ENCODE assay signal across 13 cellular contexts in the genomic region with DNA sequence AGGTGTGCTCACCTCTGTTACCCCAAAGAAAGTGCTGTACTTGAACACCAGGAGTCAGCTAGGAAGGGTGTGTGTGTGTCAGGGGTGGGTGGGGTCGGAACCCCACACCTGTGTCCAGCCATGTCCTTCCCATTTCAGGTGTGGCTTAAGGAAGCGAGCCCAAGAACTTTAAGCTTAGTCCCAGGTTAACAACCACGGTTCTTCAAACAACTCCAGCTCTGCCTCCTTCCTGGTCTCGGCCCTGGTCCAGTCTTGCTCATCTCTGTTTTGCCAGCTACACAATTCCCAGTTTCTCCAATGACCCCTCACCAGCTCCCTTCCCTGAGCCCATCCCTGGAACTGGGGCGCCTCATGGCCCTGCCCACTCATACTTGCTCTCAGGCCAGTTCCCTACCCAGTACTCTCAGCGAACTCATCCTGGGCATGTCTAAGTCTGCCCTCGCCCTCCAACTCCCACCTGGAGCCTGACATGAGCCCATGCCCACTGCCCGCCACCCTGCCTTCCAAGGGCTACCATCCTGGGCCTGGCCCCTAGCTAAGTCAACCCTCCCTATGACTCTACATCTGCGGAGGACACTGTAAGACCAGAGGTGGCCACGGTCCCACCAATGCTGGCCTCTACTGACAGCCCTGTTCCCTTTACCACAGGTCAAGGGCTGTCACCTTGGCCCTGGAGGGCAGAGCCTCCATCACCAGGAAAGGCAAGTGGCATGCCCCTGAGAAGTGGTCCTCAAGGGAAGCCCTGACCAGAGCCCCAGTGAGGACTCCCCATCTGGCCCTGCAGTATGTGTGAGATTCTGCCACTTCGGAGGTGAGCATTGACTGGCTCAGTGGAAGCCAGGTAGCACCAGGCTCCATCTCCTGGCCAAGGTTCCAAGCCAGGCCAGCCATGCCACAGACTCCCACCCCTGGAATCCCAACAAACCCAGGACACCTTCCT. TPM values are rescaled to one million over a fixed set of nuclear protein-coding genes. Genes with fewer than 3 reads are reported as not detected.
DNase-seq lines count a peak whose midpoint lies in the region; ATAC-seq, FAIRE-seq and TF ChIP-seq lines count a peak whose summit lies in the region.
"Had no signal": no experiment of that assay in that cellular context is flagged by ENCODE, and none has a peak within 500 bp of the region (broad histone marks: within the 10 kb centered on the region; RNA-seq: fewer than 3 reads in every experiment).

No MANE protein-coding gene starts in this region.

- CTCF ChIA-PET in activated CD4-positive, alpha-beta memory T cell treated with anti-CD3 and anti-CD28 coated beads, Interleukin-2, amount 10 ng/mL, durations not matched to agents 7 days and 5 days (lab: Charles Lee): interaction anchor here (0.8 to 1.3 kb wide), 6 partner anchors 9 to 203 kb away, joined by 3 to 26 read pairs (median 3); partner anchors contain the start of genes POC1A and RRP9
- CTCF ChIA-PET in activated CD4-positive, alpha-beta memory T cell treated with anti-CD3 and anti-CD28 coated beads for 36 hours (lab: Charles Lee): interaction anchor here (0.6 to 3.7 kb wide), 17 partner anchors 8 to 204 kb away, joined by 3 to 68 read pairs (median 4); partner anchors contain the start of genes POC1A and RRP9

- H3K36me3 ChIP-seq in bronchial epithelial cell (ENCODE audit: control insufficient read depth, insufficient read depth, low read length) (peaks cover 4% of the 10 kb centered on the region), neural progenitor cell (no peaks in the 10 kb centered on the region)

- intact Hi-C loops in activated CD4-positive, alpha-beta memory T cell treated with anti-CD3 and anti-CD28 coated beads for 36 hours (cut with micrococcal nuclease): loop anchor here (1.0 to 2.0 kb wide), 3 partner anchors 92 to 203 kb away; partner anchors contain the start of gene PARP3

- no peak overlapping the region for H3K9ac ChIP-seq in neural progenitor cell

- no peak overlapping the region for H3K4me3 Mint-ChIP-seq in activated CD4-positive, alpha-beta memory T cell treated with anti-CD3 and anti-CD28 coated beads, Interleukin-2, amount 10 ng/mL, durations not matched to agents 7 days and 5 days
- H3K4me3 Mint-ChIP-seq in activated CD4-positive, alpha-beta memory T cell treated with anti-CD3 and anti-CD28 coated beads for 36 hours: no peak overlapping the region
- peak overlapping the region; percentile 41 for H3K4me3 Mint-ChIP-seq in neural progenitor cell
- H3K4me3 Mint-ChIP-seq: CD8-positive, alpha-beta memory T cell had no signal

- peaks cover 43% of the 10 kb centered on the region for H3K36me3 Mint-ChIP-seq in activated CD4-positive, alpha-beta memory T cell treated with anti-CD3 and anti-CD28 coated beads, Interleukin-2, amount 10 ng/mL, durations not matched to agents 7 days and 5 days (ENCODE audit: low read depth)
- peaks cover 16% of the 10 kb centered on the region for H3K36me3 Mint-ChIP-seq in activated CD4-positive, alpha-beta memory T cell treated with anti-CD3 and anti-CD28 coated beads for 36 hours
- peaks cover 11% of the 10 kb centered on the region for H3K36me3 Mint-ChIP-seq in neural progenitor cell
- H3K36me3 Mint-ChIP-seq: CD8-positive, alpha-beta memory T cell had no signal

- ATAC-seq in HG03342 (IDR thresholded peaks at IDR 0.05; ENCODE audit: unreplicated experiment): peak; percentile 4

- no peak overlapping the region for H3K4me2 ChIP-seq in neural progenitor cell

- H3K79me2 ChIP-seq in neural progenitor cell (ENCODE audit: low read depth): no peaks in the 10 kb centered on the region

- H3K9me3 ChIP-seq in neural progenitor cell (ENCODE audit: low read depth): no peaks in the 10 kb centered on the region
- H3K9me3 ChIP-seq: BLaER1 had no signal

- no peak for TF ChIP-seq POLR2A in GM12891 (IDR thresholded peaks at IDR 0.05; ENCODE audit: low read depth, low read length)

- H3K4me1 ChIP-seq in neural progenitor cell: peaks cover 3% of the 10 kb centered on the region

- FAIRE-seq in bronchial epithelial cell (lab: Jason Lieb, UNC): peak; percentile 55
- no peak for FAIRE-seq in GM12891 (lab: Jason Lieb, UNC)
- FAIRE-seq: A204.1, D721Med had no signal

- TF ChIP-seq CTCF in bronchial epithelial cell (IDR thresholded peaks at IDR 0.05; ENCODE audit: insufficient read depth, low read length, severe bottlenecking) (no peak), neural progenitor cell (IDR thresholded peaks at IDR 0.05) (no peak)

- no peak overlapping the region for H3K4me3 ChIP-seq in bronchial epithelial cell (ENCODE audit: low read depth, low read length)
- no peak overlapping the region for H3K4me3 ChIP-seq in neural progenitor cell
- H3K4me3 ChIP-seq: BLaER1 had no signal

- peaks cover 5% of the 10 kb centered on the region for H3F3A ChIP-seq in neural progenitor cell (ENCODE audit: low read depth)

- H3K27me3 ChIP-seq in bronchial epithelial cell (ENCODE audit: control insufficient read depth, insufficient read depth, low read length): no peaks in the 10 kb centered on the region
- no peaks in the 10 kb centered on the region for H3K27me3 ChIP-seq in neural progenitor cell
- H3K27me3 ChIP-seq: BLaER1 had no signal

- H4K20me1 ChIP-seq in neural progenitor cell (ENCODE audit: low read depth): peaks cover 8% of the 10 kb centered on the region
- H4K20me1 ChIP-seq: BLaER1 had no signal

- H3K27me3 Mint-ChIP-seq in activated CD4-positive, alpha-beta memory T cell treated with anti-CD3 and anti-CD28 coated beads, Interleukin-2, amount 10 ng/mL, durations not matched to agents 7 days and 5 days: no peaks in the 10 kb centered on the region
- H3K27me3 Mint-ChIP-seq in activated CD4-positive, alpha-beta memory T cell treated with anti-CD3 and anti-CD28 coated beads for 36 hours: no peaks in the 10 kb centered on the region
- peaks cover 2% of the 10 kb centered on the region for H3K27me3 Mint-ChIP-seq in neural progenitor cell (ENCODE audit: insufficient read depth, low read depth)
- H3K27me3 Mint-ChIP-seq: CD8-positive, alpha-beta memory T cell had no signal

- no peak overlapping the region for H3K27ac ChIP-seq in neural progenitor cell

- H3K9me3 Mint-ChIP-seq in activated CD4-positive, alpha-beta memory T cell treated with anti-CD3 and anti-CD28 coated beads, Interleukin-2, amount 10 ng/mL, durations not matched to agents 7 days and 5 days: no peaks in the 10 kb centered on the region
- no peaks in the 10 kb centered on the region for H3K9me3 Mint-ChIP-seq in activated CD4-positive, alpha-beta memory T cell treated with anti-CD3 and anti-CD28 coated beads for 36 hours
- no peaks in the 10 kb centered on the region for H3K9me3 Mint-ChIP-seq in neural progenitor cell
- H3K9me3 Mint-ChIP-seq: CD8-positive, alpha-beta memory T cell; H9 had no signal

- POLR2A ChIA-PET in activated CD4-positive, alpha-beta memory T cell treated with anti-CD3 and anti-CD28 coated beads, Interleukin-2, amount 10 ng/mL, durations not matched to agents 7 days and 5 days (lab: Charles Lee): interaction anchor here (0.8 to 0.9 kb wide), 2 partner anchors 10 to 144 kb away, joined by 3 to 4 read pairs; no protein-coding TSS in a partner anchor
- POLR2A ChIA-PET in activated CD4-positive, alpha-beta memory T cell treated with anti-CD3 and anti-CD28 coated beads for 36 hours (lab: Charles Lee): interaction anchor here (1.3 kb wide), 1 partner anchor 130 kb away, joined by 3 read pairs; no protein-coding TSS in a partner anchor

- peak overlapping the region; percentile 35 for H3K27ac Mint-ChIP-seq in activated CD4-positive, alpha-beta memory T cell treated with anti-CD3 and anti-CD28 coated beads, Interleukin-2, amount 10 ng/mL, durations not matched to agents 7 days and 5 days
- H3K27ac Mint-ChIP-seq in activated CD4-positive, alpha-beta memory T cell treated with anti-CD3 and anti-CD28 coated beads for 36 hours: no peak overlapping the region
- no peak overlapping the region for H3K27ac Mint-ChIP-seq in neural progenitor cell
- H3K27ac Mint-ChIP-seq: H9 had no signal

- H3K4me1 Mint-ChIP-seq in activated CD4-positive, alpha-beta memory T cell treated with anti-CD3 and anti-CD28 coated beads, Interleukin-2, amount 10 ng/mL, durations not matched to agents 7 days and 5 days: peaks cover 12% of the 10 kb centered on the region
- H3K4me1 Mint-ChIP-seq in activated CD4-positive, alpha-beta memory T cell treated with anti-CD3 and anti-CD28 coated beads for 36 hours (ENCODE audit: low read depth): peaks cover 6% of the 10 kb centered on the region
- H3K4me1 Mint-ChIP-seq in neural progenitor cell: peaks cover 7% of the 10 kb centered on the region

- DNase-seq in activated CD4-positive, alpha-beta memory T cell treated with anti-CD3 and anti-CD28 coated beads, Interleukin-2, amount 10 ng/mL, durations not matched to agents 7 days and 5 days: no peak
- DNase-seq in activated CD4-positive, alpha-beta memory T cell treated with anti-CD3 and anti-CD28 coated beads for 36 hours: no peak
- no peak for DNase-seq in bronchial epithelial cell (ENCODE audit: low read depth)
- no peak for DNase-seq in neural progenitor cell (ENCODE audit: low spot score)
- no peak for DNase-seq in NCI-H748 (lab: John Stamatoyannopoulos, UW; ENCODE audit: unreplicated experiment)
- no peak for DNase-seq in GM12891 (ENCODE audit: insufficient read length, low spot score)
- no peak for DNase-seq in cerebellum (ENCODE audit: low spot score)

- no peak overlapping the region for H2AFZ ChIP-seq in neural progenitor cell (replicated peaks)

TF ChIP-seq in GM12891, 5 proteins besides CTCF, POLR2A, EP300 and RAD21:
- TF ChIP-seq SPI1 (IDR thresholded peaks at IDR 0.05; ENCODE audit: low read depth, low read length) (no peak), PAX5 (IDR thresholded peaks at IDR 0.05; ENCODE audit: insufficient read depth, low read length, severe bottlenecking) (no peak), POU2F2 (IDR thresholded peaks at IDR 0.05; ENCODE audit: low read depth, low read length) (no peak), TAF1 (IDR thresholded peaks at IDR 0.05; ENCODE audit: low read depth, low read length) (no peak), POLR2AphosphoS5 (IDR thresholded peaks at IDR 0.05; ENCODE audit: low read depth, low read length) (no peak)

RNA-seq across cellular contexts. Expression of gene POC1A, which starts 9.2 kb away (rescaled TPM):
- total RNA-seq in activated CD4-positive, alpha-beta memory T cell treated with anti-CD3 and anti-CD28 coated beads, Interleukin-2, amount 10 ng/mL, durations not matched to agents 7 days and 5 days: 10 to 100 TPM; 24.8 to 25.6 TPM
- total RNA-seq in activated CD4-positive, alpha-beta memory T cell treated with anti-CD3 and anti-CD28 coated beads for 36 hours: 10 to 100 TPM; 28.5 to 30.5 TPM
- total RNA-seq in bronchial epithelial cell (1.8 and 3.3 TPM in 2 replicates), neural progenitor cell (ENCODE audit: low replicate concordance) (10.3 and 18.7 TPM in 2 replicates), cerebellum (4.2 TPM)
- polyA plus RNA-seq in GM12891 (2012; ENCODE audit: low read depth, missing spikeins): 10.3 TPM

RNA-seq across cellular contexts. Expression of gene ALAS1, which starts 52.9 kb away (rescaled TPM):
- total RNA-seq in activated CD4-positive, alpha-beta memory T cell treated with anti-CD3 and anti-CD28 coated beads, Interleukin-2, amount 10 ng/mL, durations not matched to agents 7 days and 5 days: 10 to 100 TPM; 62.1 to 62.6 TPM
- 10 to 100 TPM; 64.4 to 64.5 TPM for total RNA-seq in activated CD4-positive, alpha-beta memory T cell treated with anti-CD3 and anti-CD28 coated beads for 36 hours
- total RNA-seq in bronchial epithelial cell (32.1 and 66.7 TPM in 2 replicates), neural progenitor cell (ENCODE audit: low replicate concordance) (35.0 and 54.9 TPM in 2 replicates), cerebellum (34.6 TPM)
- polyA plus RNA-seq in GM12891 (2012; ENCODE audit: low read depth, missing spikeins): 61.9 TPM
